Comparison of ENCODE assay signal across 8 cellular contexts in genomic region chr6:141988954-141989705, GRCh38.
DNase-seq lines count a peak whose midpoint lies in the region; ATAC-seq lines count a peak whose summit lies in the region.

No MANE protein-coding gene starts in this region.

- H3K36me3 ChIP-seq in iPS DF 6.9 (ENCODE audit: control insufficient read depth, insufficient read depth, low read length): no peaks in the 10 kb centered on the region

- H3K9me3 ChIP-seq in iPS DF 6.9 (ENCODE audit: control insufficient read depth, insufficient read depth, low read length): no peaks in the 10 kb centered on the region

- no peak overlapping the region for H3K27ac ChIP-seq in iPS DF 6.9 (ENCODE audit: low read length)

- DNase-seq in EH (ENCODE audit: low read depth): peak; percentile 85
- peak; percentile 1 for DNase-seq in GM19240 (ENCODE audit: insufficient read length, low spot score)
- DNase-seq in NCI-H526 (lab: John Stamatoyannopoulos, UW): peak; percentile 18 to 67
- DNase-seq in activated naive CD4-positive, alpha-beta T cell treated with anti-CD3 and anti-CD28 coated beads, Interleukin-2, amount 50 U/mL, for 16 hours: peak; percentile 15
- DNase-seq in iPS DF 6.9 (ENCODE audit: low read depth, low spot score): peak; percentile 63
- peak; percentile 28 for DNase-seq in stimulated activated CD8-positive, alpha-beta memory T cell treated with anti-CD3 and anti-CD28 coated beads, Interleukin-4, amount 100 ng/mL, for 48 hours
- no peak for DNase-seq in left cardiac atrium

- no CpG with 5 or more reads among the region's 2 CpGs for WGBS in iPS DF 6.9 (ENCODE audit: insufficient coverage, insufficient read length)

- ATAC-seq in HG03175 (IDR thresholded peaks at IDR 0.05; ENCODE audit: unreplicated experiment): peak; percentile 79
- no peak for ATAC-seq in left cardiac atrium

- no peak overlapping the region for H3K4me3 ChIP-seq in iPS DF 6.9 (ENCODE audit: low read length)

- peaks cover 2% of the 10 kb centered on the region; the same call in 1 of the 2 replicates for H3K4me1 ChIP-seq in iPS DF 6.9 (ENCODE audit: control insufficient read depth, insufficient read depth, low read length)

- H3K27me3 ChIP-seq in iPS DF 6.9 (ENCODE audit: control insufficient read depth, insufficient read depth, low read length): no peaks in the 10 kb centered on the region

- intact Hi-C loops in left cardiac atrium (cut with DNase I): no loop called here
